In the genomic region with DNA sequence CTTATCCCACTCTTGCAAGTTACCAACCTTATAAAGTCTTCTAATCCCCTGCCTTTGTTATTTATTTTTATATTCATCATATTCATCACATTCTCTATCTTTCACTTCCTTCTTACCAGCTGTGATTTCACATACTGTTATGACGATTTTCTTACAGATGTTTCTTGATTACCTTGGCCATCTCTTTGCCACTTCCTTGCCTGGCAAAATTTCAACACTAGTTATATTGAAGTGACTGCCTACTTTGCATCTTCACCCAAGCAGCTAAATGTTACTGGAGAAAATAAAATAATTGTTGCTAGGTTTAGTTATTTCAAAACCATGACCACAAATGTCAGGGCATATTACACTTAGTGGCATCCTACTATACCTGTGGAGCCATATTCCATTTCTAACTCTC, we compare ENCODE assay signal across 20 cellular contexts. TPM values are rescaled to one million over a fixed set of nuclear protein-coding genes. Genes with fewer than 3 reads are reported as not detected.
"Had no signal": no experiment of that assay in that cellular context is flagged by ENCODE, and none has a peak within 500 bp of the region (broad histone marks: within the 10 kb centered on the region; RNA-seq: fewer than 3 reads in every experiment).

No MANE protein-coding gene starts in this region.

- H3K27me3 ChIP-seq: esophagus muscularis mucosa, gastrocnemius medialis, heart right ventricle, right atrium auricular region, sigmoid colon had no signal

- ATAC-seq: gastrocnemius medialis; heart right ventricle; left lobe of liver; mucosa of descending colon; naive thymus-derived CD8-positive, alpha-beta T cell had no signal

- H3K4me3 ChIP-seq: esophagus muscularis mucosa, gastrocnemius medialis, heart right ventricle, mucosa of descending colon, right atrium auricular region, sigmoid colon, skin epidermis had no signal

- DNase-seq: cortex of kidney; effector memory CD4-positive, alpha-beta T cell; gastrocnemius medialis; heart right ventricle; hypothalamus; islet precursor cell; mammary epithelial cell; mucosa of descending colon; naive thymus-derived CD8-positive, alpha-beta T cell; sigmoid colon; stimulated activated CD4-positive, alpha-beta T cell treated with anti-CD3 and anti-CD28 coated beads, Interleukin-2, amount 100 ng/mL, for 24 hours; stimulated activated CD4-positive, alpha-beta T cell treated with anti-CD3 and anti-CD28 coated beads, Interleukin-4, amount 100 ng/mL, for 4 hours; stimulated activated naive CD4-positive, alpha-beta T cell; trophoblast cell had no signal

- H3K9me3 ChIP-seq: esophagus muscularis mucosa, gastrocnemius medialis, heart right ventricle, mucosa of descending colon, right atrium auricular region, sigmoid colon had no signal

- H3K36me3 ChIP-seq: esophagus muscularis mucosa, gastrocnemius medialis, heart right ventricle, right atrium auricular region, sigmoid colon had no signal

- H3K27ac ChIP-seq: epithelial cell of prostate, esophagus muscularis mucosa, gastrocnemius medialis, right atrium auricular region, sigmoid colon, skin epidermis had no signal

RNA-seq across cellular contexts. Expression of gene STEAP4, which starts 8.8 kb away (rescaled TPM):
- total RNA-seq: naive thymus-derived CD8-positive, alpha-beta T cell had no signal
- polyA plus RNA-seq: naive thymus-derived CD8-positive, alpha-beta T cell; neural cell had no signal
